ENCODE assay signal across 8 cellular contexts in the genomic region with DNA sequence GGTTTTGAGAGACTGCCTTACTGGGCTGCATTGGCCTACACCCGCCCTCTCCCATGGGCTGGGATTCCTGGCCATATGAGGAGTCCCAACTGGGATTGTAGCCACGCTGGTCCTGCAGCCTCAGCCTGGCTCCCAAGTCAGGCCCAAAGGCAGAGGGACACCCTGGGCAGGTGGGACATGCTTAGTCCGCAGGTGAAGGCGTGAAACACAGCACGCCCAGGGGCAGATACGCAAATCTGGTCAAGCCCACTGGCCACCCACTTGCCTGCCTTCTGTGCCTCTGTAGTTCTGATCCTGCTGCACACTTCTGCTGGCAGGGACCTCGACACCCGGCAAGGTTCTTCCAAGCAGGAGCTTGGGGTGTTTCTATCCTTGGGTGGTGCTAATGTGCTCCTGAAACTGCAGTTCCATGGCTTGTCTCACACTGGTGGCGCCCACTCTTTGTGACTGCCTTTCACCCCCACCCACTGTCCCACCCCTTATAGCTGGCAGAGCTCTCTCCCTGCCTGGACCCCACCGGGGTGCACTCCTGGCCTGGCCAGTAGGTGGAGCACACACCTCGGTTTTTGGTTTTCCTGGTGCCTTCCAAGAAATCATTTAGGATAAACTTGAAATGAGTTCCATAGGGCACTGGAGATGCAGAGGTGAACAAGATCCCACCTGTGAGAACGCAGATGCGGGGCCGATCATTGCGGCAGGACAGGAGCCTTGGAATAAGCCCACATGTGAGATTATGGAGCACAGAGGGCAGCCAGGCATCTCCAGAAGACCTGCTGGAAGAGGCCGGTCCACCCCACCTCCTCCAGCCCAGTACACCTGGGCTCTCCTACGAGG. TPM values are rescaled to one million over a fixed set of nuclear protein-coding genes. Genes with fewer than 3 reads are reported as not detected.
A peak's percentile ranks its signal among the peaks of the same experiment; 100 is the strongest.
DNase-seq lines count a peak whose midpoint lies in the region; ATAC-seq, FAIRE-seq and TF ChIP-seq lines count a peak whose summit lies in the region.

No MANE protein-coding gene starts in this region.

- no peak for TF ChIP-seq POLR2A in heart left ventricle (IDR thresholded peaks at IDR 0.05)

- H3K36me3 ChIP-seq in heart left ventricle (peaks cover 0 to 100% (median 82%) of the 10 kb centered on the region in 9 donors), smooth muscle cell (ENCODE audit: low read depth) (peaks cover 15% of the 10 kb centered on the region)

- ATAC-seq in GM21367 (IDR thresholded peaks at IDR 0.05; ENCODE audit: unreplicated experiment) = peak; percentile 71
- peak in 3 of 4 donors; percentile 47 to 65 (median 64) for ATAC-seq in heart left ventricle

- H3K9me3 ChIP-seq in heart left ventricle (no peaks in the 10 kb centered on the region), smooth muscle cell (replicated peaks; ENCODE audit: low read depth) (no peaks in the 10 kb centered on the region)

- WGBS in heart left ventricle, 4 donors = 68 to 79% (median 75%) methylated on average over 15 to 17 of the region's 17 CpGs
- WGBS in smooth muscle cell (ENCODE audit: low lambda C conversion rate) = 69% methylated on average over 17 of the region's 17 CpGs

- no peak overlapping the region for H3K4me2 ChIP-seq in smooth muscle cell

- H3K4me1 ChIP-seq in heart left ventricle (no peaks in the 10 kb centered on the region), smooth muscle cell (ENCODE audit: low read depth) (no peaks in the 10 kb centered on the region)

- intact Hi-C loops in heart left ventricle (cut with DNase I) = loop anchor here in 2 of 10 donors (2.0 to 5.0 kb wide), 2 partner anchors 72 to 74 kb away; no protein-coding TSS in a partner anchor

- H3K79me2 ChIP-seq in smooth muscle cell (ENCODE audit: low read depth) = no peaks in the 10 kb centered on the region

- no peak for FAIRE-seq in D721Med (lab: Jason Lieb, UNC)

- H4K20me1 ChIP-seq in smooth muscle cell (ENCODE audit: low read depth) = no peaks in the 10 kb centered on the region

- DNase-seq in D721Med (ENCODE audit: insufficient read length, low spot score) (peak; percentile 35), NCI-H128 (lab: John Stamatoyannopoulos, UW; ENCODE audit: unreplicated experiment) (peak; percentile 4), heart left ventricle (no peak), smooth muscle cell (lab: John Stamatoyannopoulos, UW; ENCODE audit: unreplicated experiment) (peak; percentile 11), NCI-H187 treated with DMSO at 0.1 percent for 48 hours (lab: John Stamatoyannopoulos, UW) (no peak), pons (ENCODE audit: low spot score) (no peak)
- DNase-seq in activated naive CD4-positive, alpha-beta T cell treated with Interleukin-2 at 50 U/mL for 16 hours = peak; percentile 45

- no peaks in the 10 kb centered on the region for H3F3A ChIP-seq in smooth muscle cell (ENCODE audit: low read depth)

- no peak overlapping the region for H2AFZ ChIP-seq in smooth muscle cell (ENCODE audit: low read depth)

- H3K27me3 ChIP-seq in heart left ventricle = no peaks in the 10 kb centered on the region
- no peaks in the 10 kb centered on the region for H3K27me3 ChIP-seq in smooth muscle cell (ENCODE audit: low read depth)

- no peak overlapping the region for H3K9ac ChIP-seq in smooth muscle cell (ENCODE audit: low read depth)

- TF ChIP-seq CTCF in D721Med (IDR thresholded peaks at IDR 0.05; ENCODE audit: insufficient read depth, missing control alignments) (peak; percentile 83), heart left ventricle (IDR thresholded peaks at IDR 0.05) (peak; percentile 41 to 66 (median 56)), smooth muscle cell (IDR thresholded peaks at IDR 0.05; ENCODE audit: borderline replicate concordance, insufficient read depth, poor library complexity, severe bottlenecking) (peak; percentile 68)

- H3K4me3 ChIP-seq in heart left ventricle (no peak overlapping the region), smooth muscle cell (no peak overlapping the region)

- H3K27ac ChIP-seq in heart left ventricle (no peak overlapping the region), smooth muscle cell (ENCODE audit: low read depth) (no peak overlapping the region)

RNA-seq across cellular contexts. Expression of a gene that starts 47.9 kb away (rescaled TPM):
- total RNA-seq in heart left ventricle = 10 to 100 TPM in 1 of 9 donors, 1 to 10 TPM in 3, under 1 TPM in 5; 0.09 to 27.9 (median 0.89) TPM
- under 1 TPM; 0.04 to 0.18 TPM for polyA plus RNA-seq in heart left ventricle
- 10.8 and 13.0 TPM in 2 replicates for total RNA-seq in smooth muscle cell
- polyA plus RNA-seq in smooth muscle cell = 7.9 and 10.3 TPM in 2 replicates

Comparison
In these comparisons a context has a peak if more than half of its experiments do, and no peak if none do; other contexts are left out.
1. DNase-seq: peak in D721Med (single experiment), NCI-H128 (single experiment), activated naive CD4-positive, alpha-beta T cell treated with Interleukin-2 at 50 U/mL for 16 hours (single experiment) and smooth muscle cell (single experiment); none in heart left ventricle (0 of 5), NCI-H187 treated with DMSO at 0.1 percent for 48 hours (single experiment) and pons (single experiment).
2. Peak in every context shown above with its lines, with median percentiles within 50 percentile points of each other: CTCF ChIP-seq.